In genomic region chr13:48009298-48009697, GRCh38 we compare ENCODE assay signal across 12 cellular contexts. TPM values are rescaled to one million over a fixed set of nuclear protein-coding genes. Genes with fewer than 3 reads are reported as not detected.
DNase-seq lines count a peak whose midpoint lies in the region; ATAC-seq and TF ChIP-seq lines count a peak whose summit lies in the region.
"Had no signal": no experiment of that assay in that cellular context is flagged by ENCODE, and none has a peak within 500 bp of the region (broad histone marks: within the 10 kb centered on the region; RNA-seq: fewer than 3 reads in every experiment).

No MANE protein-coding gene starts in this region.

- H3K4me1 ChIP-seq in adipocyte (ENCODE audit: control insufficient read depth, insufficient read depth, low read length), result peaks cover 14% of the 10 kb centered on the region

- no peaks in the 10 kb centered on the region for H3K9me3 ChIP-seq in adipocyte (ENCODE audit: control insufficient read depth, low read length)
- H3K9me3 ChIP-seq: heart left ventricle had no signal

- H3K9ac ChIP-seq in adipocyte (ENCODE audit: low read length), result peak overlapping the region; percentile 49

- DNase-seq in activated naive CD8-positive, alpha-beta T cell treated with anti-CD3 and anti-CD28 coated beads, Interleukin-2, amount 10 ng/mL, durations not matched to agents 7 days and 5 days, result no peak
- no peak for DNase-seq in activated naive CD8-positive, alpha-beta T cell treated with anti-CD3 and anti-CD28 coated beads for 36 hours
- DNase-seq in adipocyte (ENCODE audit: low read depth) (peak; percentile 89), hepatic stellate cell (ENCODE audit: low spot score) (peak; percentile 20), putamen (ENCODE audit: low spot score) (no peak), chondrocyte (ENCODE audit: low spot score) (no peak)
- DNase-seq in stimulated activated CD4-positive, alpha-beta T cell treated with anti-CD3 and anti-CD28 coated beads, Interleukin-4, amount 100 ng/mL, for 24 hours, result no peak
- DNase-seq: amniotic stem cell; heart left ventricle; naive B cell; stimulated activated CD4-positive, alpha-beta T cell treated with anti-CD3 and anti-CD28 coated beads, Interleukin-1b, Interleukin-23, amount 100 ng/mL, for 48 hours had no signal

- H3K36me3 Mint-ChIP-seq in activated naive CD8-positive, alpha-beta T cell treated with anti-CD3 and anti-CD28 coated beads, Interleukin-2, amount 10 ng/mL, durations not matched to agents 7 days and 5 days, result peaks cover 23% of the 10 kb centered on the region
- H3K36me3 Mint-ChIP-seq in activated naive CD8-positive, alpha-beta T cell treated with anti-CD3 and anti-CD28 coated beads for 36 hours, result peaks cover 12% of the 10 kb centered on the region
- no peaks in the 10 kb centered on the region for H3K36me3 Mint-ChIP-seq in chondrocyte (ENCODE audit: low read depth)

- H3K4me1 Mint-ChIP-seq in activated naive CD8-positive, alpha-beta T cell treated with anti-CD3 and anti-CD28 coated beads, Interleukin-2, amount 10 ng/mL, durations not matched to agents 7 days and 5 days, result peaks cover 10% of the 10 kb centered on the region
- H3K4me1 Mint-ChIP-seq in activated naive CD8-positive, alpha-beta T cell treated with anti-CD3 and anti-CD28 coated beads for 36 hours, result no peaks in the 10 kb centered on the region
- peaks cover 6% of the 10 kb centered on the region for H3K4me1 Mint-ChIP-seq in chondrocyte (ENCODE audit: low read depth)

- no peaks in the 10 kb centered on the region for H3K27me3 Mint-ChIP-seq in activated naive CD8-positive, alpha-beta T cell treated with anti-CD3 and anti-CD28 coated beads, Interleukin-2, amount 10 ng/mL, durations not matched to agents 7 days and 5 days
- no peaks in the 10 kb centered on the region for H3K27me3 Mint-ChIP-seq in activated naive CD8-positive, alpha-beta T cell treated with anti-CD3 and anti-CD28 coated beads for 36 hours
- no peaks in the 10 kb centered on the region for H3K27me3 Mint-ChIP-seq in chondrocyte (ENCODE audit: low read depth)
- H3K27me3 Mint-ChIP-seq: naive B cell had no signal

- no peak overlapping the region for H3K4me3 ChIP-seq in adipocyte (ENCODE audit: low read length)
- H3K4me3 ChIP-seq: heart left ventricle had no signal

- no peaks in the 10 kb centered on the region for H3K27me3 ChIP-seq in adipocyte (replicated peaks; ENCODE audit: control insufficient read depth, insufficient read depth, low read length)
- H3K27me3 ChIP-seq: heart left ventricle had no signal

- peak overlapping the region; percentile 18 for H3K27ac Mint-ChIP-seq in activated naive CD8-positive, alpha-beta T cell treated with anti-CD3 and anti-CD28 coated beads, Interleukin-2, amount 10 ng/mL, durations not matched to agents 7 days and 5 days
- H3K27ac Mint-ChIP-seq in activated naive CD8-positive, alpha-beta T cell treated with anti-CD3 and anti-CD28 coated beads for 36 hours, result no peak overlapping the region
- no peak overlapping the region for H3K27ac Mint-ChIP-seq in chondrocyte (ENCODE audit: unreplicated experiment)

- H3K4me3 Mint-ChIP-seq in activated naive CD8-positive, alpha-beta T cell treated with anti-CD3 and anti-CD28 coated beads, Interleukin-2, amount 10 ng/mL, durations not matched to agents 7 days and 5 days, result no peak overlapping the region
- H3K4me3 Mint-ChIP-seq in activated naive CD8-positive, alpha-beta T cell treated with anti-CD3 and anti-CD28 coated beads for 36 hours, result no peak overlapping the region
- no peak overlapping the region for H3K4me3 Mint-ChIP-seq in chondrocyte (ENCODE audit: unreplicated experiment)
- H3K4me3 Mint-ChIP-seq: naive B cell had no signal

- H3K36me3 ChIP-seq in adipocyte (ENCODE audit: control insufficient read depth, insufficient read depth, low read length, severe bottlenecking), result no peaks in the 10 kb centered on the region

- no peak for TF ChIP-seq CTCF in chondrocyte (IDR thresholded peaks at IDR 0.05)

- peaks cover 1% of the 10 kb centered on the region for H3K9me3 Mint-ChIP-seq in activated naive CD8-positive, alpha-beta T cell treated with anti-CD3 and anti-CD28 coated beads, Interleukin-2, amount 10 ng/mL, durations not matched to agents 7 days and 5 days
- H3K9me3 Mint-ChIP-seq in activated naive CD8-positive, alpha-beta T cell treated with anti-CD3 and anti-CD28 coated beads for 36 hours, result peaks cover 1% of the 10 kb centered on the region
- no peaks in the 10 kb centered on the region for H3K9me3 Mint-ChIP-seq in chondrocyte (ENCODE audit: low read depth)

- no peak for ATAC-seq in activated naive CD8-positive, alpha-beta T cell treated with anti-CD3 and anti-CD28 coated beads, Interleukin-2, amount 10 ng/mL, durations not matched to agents 7 days and 5 days (ENCODE audit: low read depth)
- no peak for ATAC-seq in HG03095 (IDR thresholded peaks at IDR 0.05; ENCODE audit: unreplicated experiment)
- ATAC-seq: heart left ventricle had no signal

- POLR2A ChIA-PET in activated naive CD8-positive, alpha-beta T cell treated with anti-CD3 and anti-CD28 coated beads, Interleukin-2, amount 10 ng/mL, durations not matched to agents 7 days and 5 days (lab: Charles Lee), result no interaction called here

RNA-seq across cellular contexts. Expression of gene SUCLA2, which starts 8.2 kb away (rescaled TPM):
- 10 to 100 TPM; 31.3 to 33.6 TPM for total RNA-seq in activated naive CD8-positive, alpha-beta T cell treated with anti-CD3 and anti-CD28 coated beads, Interleukin-2, amount 10 ng/mL, durations not matched to agents 7 days and 5 days
- 10 to 100 TPM; 51.1 to 51.7 TPM for total RNA-seq in activated naive CD8-positive, alpha-beta T cell treated with anti-CD3 and anti-CD28 coated beads for 36 hours
- total RNA-seq in chondrocyte, result 33.0 to 46.8 TPM (median 35.7 TPM) in 3 replicates

RNA-seq across cellular contexts. Expression of gene NUDT15, which starts 28.2 kb away (rescaled TPM):
- 10 to 100 TPM; 10.7 TPM for total RNA-seq in activated naive CD8-positive, alpha-beta T cell treated with anti-CD3 and anti-CD28 coated beads, Interleukin-2, amount 10 ng/mL, durations not matched to agents 7 days and 5 days
- total RNA-seq in activated naive CD8-positive, alpha-beta T cell treated with anti-CD3 and anti-CD28 coated beads for 36 hours, result 10 to 100 TPM; 24.5 to 26.5 TPM
- 8.7 to 12.0 TPM (median 9.9 TPM) in 3 replicates for total RNA-seq in chondrocyte

Comparison
In these comparisons a context has a peak if more than half of its experiments do, and no peak if none do; other contexts are left out.
1. DNase-seq: peak in adipocyte (single experiment) and hepatic stellate cell (single experiment); none in activated naive CD8-positive, alpha-beta T cell treated with anti-CD3 and anti-CD28 coated beads, Interleukin-2, amount 10 ng/mL, durations not matched to agents 7 days and 5 days (single experiment), activated naive CD8-positive, alpha-beta T cell treated with anti-CD3 and anti-CD28 coated beads for 36 hours (single experiment), putamen (single experiment), chondrocyte (single experiment) and stimulated activated CD4-positive, alpha-beta T cell treated with anti-CD3 and anti-CD28 coated beads, Interleukin-4, amount 100 ng/mL, for 24 hours (single experiment).